ENCODE assay signal across 15 cellular contexts in genomic region chr12:47098099-47098498, GRCh38. TPM values are rescaled to one million over a fixed set of nuclear protein-coding genes. Genes with fewer than 3 reads are reported as not detected.
A peak's percentile ranks its signal among the peaks of the same experiment; 100 is the strongest.
DNase-seq lines count a peak whose midpoint lies in the region; ATAC-seq, FAIRE-seq and TF ChIP-seq lines count a peak whose summit lies in the region.
"Had no signal": no experiment of that assay in that cellular context is flagged by ENCODE, and none has a peak within 500 bp of the region (broad histone marks: within the 10 kb centered on the region; RNA-seq: fewer than 3 reads in every experiment).

No MANE protein-coding gene starts in this region.

- H3K9me1 ChIP-seq in keratinocyte (ENCODE audit: control insufficient read depth, extremely low read depth, insufficient read depth, low read length) = no peaks in the 10 kb centered on the region

- dilution Hi-C loops in keratinocyte (cut with MboI; ENCODE audit: extremely low pct_ligation_motif_present, low sequenced_read_pairs) = no loop called here

- no peak for DNase-seq in A549 (ENCODE audit: low read depth in 1 of 2, low spot score in 1 of 2)
- DNase-seq in SJSA1 (ENCODE audit: low read depth in 1 of 2, low spot score in 2 of 2) = no peak
- DNase-seq in keratinocyte (ENCODE audit: low read depth, low spot score) = no peak
- no peak for DNase-seq in HuH-7 (ENCODE audit: low spot score)
- DNase-seq in NCI-H187 (lab: John Stamatoyannopoulos, UW) = no peak
- no peak for DNase-seq in NK-92 (lab: John Stamatoyannopoulos, UW; ENCODE audit: unreplicated experiment)
- DNase-seq: ACHN; CD4-positive, CD25-positive, alpha-beta regulatory T cell; MM.1S; NCI-H1105; NCI-H2171 treated with DMSO at 0.1 percent for 48 hours; NCI-H446 treated with DMSO at 0.1 percent for 48 hours; NCI-H748 treated with DMSO at 0.1 percent for 48 hours had no signal

- TF ChIP-seq RAD21 in A549 (conservative IDR thresholded peaks at IDR 0.05 in 1 of 2, IDR thresholded peaks at IDR 0.05 in 1 of 2) = no peak

- POLR2A ChIA-PET in A549 (lab: Yijun Ruan, JAX) = interaction anchor here (0.7 to 4.6 kb wide), 4 partner anchors 15 to 121 kb away, joined by 3 to 59 read pairs (median 4); partner anchors contain the start of genes AMIGO2 and PCED1B

- H3K36me3 ChIP-seq in SJSA1 = no peaks in the 10 kb centered on the region
- peaks cover 0 to 3% of the 10 kb centered on the region in 2 experiments for H3K36me3 ChIP-seq in keratinocyte (ENCODE audit: control insufficient read depth in 2 of 2, extremely low read depth in 1 of 2, insufficient read depth in 2 of 2, low read length in 2 of 2)
- no peaks in the 10 kb centered on the region for H3K36me3 ChIP-seq in subcutaneous abdominal adipose tissue (ENCODE audit: control insufficient read depth in 5 of 5, insufficient read depth in 5 of 5, low read length in 5 of 5)

- H3K4me3 ChIP-seq in A549 = no peak overlapping the region
- no peak overlapping the region for H3K4me3 ChIP-seq in SJSA1
- no peak overlapping the region for H3K4me3 ChIP-seq in keratinocyte (ENCODE audit: control insufficient read depth in 2 of 3, extremely low read depth in 1 of 3, insufficient read depth in 2 of 3, low read depth in 1 of 3, low read length in 3 of 3)
- H3K4me3 ChIP-seq in subcutaneous abdominal adipose tissue (ENCODE audit: low read depth in 1 of 5, low read length in 5 of 5) = no peak overlapping the region

- H3K9me3 ChIP-seq in A549 = no peaks in the 10 kb centered on the region
- no peaks in the 10 kb centered on the region for H3K9me3 ChIP-seq in SJSA1 (replicated peaks)
- no peaks in the 10 kb centered on the region for H3K9me3 ChIP-seq in keratinocyte (ENCODE audit: control insufficient read depth, low read depth, low read length)
- H3K9me3 ChIP-seq in subcutaneous abdominal adipose tissue (ENCODE audit: control insufficient read depth in 5 of 5, low read length in 5 of 5) = no peaks in the 10 kb centered on the region

- H3K4me2 ChIP-seq in A549 = peak overlapping the region; percentile 70
- no peak overlapping the region for H3K4me2 ChIP-seq in keratinocyte (ENCODE audit: control insufficient read depth, extremely low read depth, insufficient read depth, low read depth, low read length)

- TF ChIP-seq POLR2A in A549 (IDR thresholded peaks at IDR 0.05; ENCODE audit: low read length) = no peak

- no peak for TF ChIP-seq EP300 in A549 (IDR thresholded peaks at IDR 0.05)

- CTCF ChIA-PET in A549 (lab: Yijun Ruan, JAX) = interaction anchor here (0.6 to 1.0 kb wide), 4 partner anchors 14 to 1005 kb away, joined by 3 to 4 read pairs (median 3); no protein-coding TSS in a partner anchor

- FAIRE-seq in A549 (lab: Jason Lieb, UNC) = no peak
- FAIRE-seq in keratinocyte (lab: Jason Lieb, UNC) = no peak

- H3K27ac ChIP-seq in A549 (peak overlapping the region; percentile 91), SJSA1 (peak overlapping the region; percentile 77), keratinocyte (ENCODE audit: control insufficient read depth, insufficient read depth, low read length) (peak overlapping the region; percentile 78), subcutaneous abdominal adipose tissue (ENCODE audit: low read depth, low read length) (peak overlapping the region; percentile 37)

- H3K27me3 ChIP-seq in SJSA1 (replicated peaks) (no peaks in the 10 kb centered on the region), keratinocyte (ENCODE audit: control insufficient read depth, extremely low read depth, insufficient read depth, low read length) (no peaks in the 10 kb centered on the region), subcutaneous abdominal adipose tissue (ENCODE audit: control insufficient read depth in 5 of 5, insufficient read depth in 4 of 5, low read length in 5 of 5) (no peaks in the 10 kb centered on the region)

- TF ChIP-seq CTCF in A549 (IDR thresholded peaks at IDR 0.05) (no peak), keratinocyte (optimal IDR thresholded peaks at IDR 0.05 in 1 of 3, IDR thresholded peaks at IDR 0.05 in 1 of 3, conservative IDR thresholded peaks at IDR 0.05 in 1 of 3; ENCODE audit: extremely low read depth in 1 of 3, insufficient read depth in 2 of 3, low read length in 3 of 3) (no peak)

- H3K79me2 ChIP-seq in keratinocyte (ENCODE audit: control insufficient read depth, insufficient read depth, low read length) = no peaks in the 10 kb centered on the region

- H3K4me1 ChIP-seq in A549 = peaks cover 80% of the 10 kb centered on the region
- H3K4me1 ChIP-seq in SJSA1 (replicated peaks) = peaks cover 44% of the 10 kb centered on the region
- H3K4me1 ChIP-seq in keratinocyte (ENCODE audit: control insufficient read depth, extremely low read depth, insufficient read depth, low read length) = peaks cover 41% of the 10 kb centered on the region
- peaks cover 0 to 21% (median 10%) of the 10 kb centered on the region in 5 donors for H3K4me1 ChIP-seq in subcutaneous abdominal adipose tissue (ENCODE audit: control insufficient read depth in 5 of 5, insufficient read depth in 5 of 5, low read length in 5 of 5)

- 92% methylated on average over 6 of the region's 6 CpGs for WGBS in A549 (ENCODE audit: missing lambda C conversion rate)

- H4K20me1 ChIP-seq in keratinocyte (ENCODE audit: control insufficient read depth, extremely low read depth, insufficient read depth, low read length) = no peaks in the 10 kb centered on the region

- no peak overlapping the region for H2AFZ ChIP-seq in keratinocyte (ENCODE audit: control insufficient read depth, low read length)

- ATAC-seq in A549 (no peak; a peak in 1 of 6 replicates), GM18520 (IDR thresholded peaks at IDR 0.05; ENCODE audit: unreplicated experiment) (no peak)

- no peak overlapping the region for H3K9ac ChIP-seq in keratinocyte (ENCODE audit: control insufficient read depth, extremely low read depth, insufficient read depth, low read length)
- H3K9ac ChIP-seq in subcutaneous abdominal adipose tissue (ENCODE audit: low read length in 5 of 5) = no peak overlapping the region

TF ChIP-seq in A549, 52 proteins besides CTCF, POLR2A, EP300 and RAD21:
- TF ChIP-seq HOXB13 (CRISPR knock-in tag; IDR thresholded peaks at IDR 0.05; ENCODE audit: low read depth) (0 out of 2 replicates have a peak, but pooled peaks have one; percentile 27), ATOH8 (CRISPR knock-in tag; IDR thresholded peaks at IDR 0.05; ENCODE audit: low read depth) (no peak), ZC3H11A (IDR thresholded peaks at IDR 0.05) (no peak)
TF ChIP-seq in A549: peak in this region for 1.

RNA-seq across cellular contexts. Expression of gene AMIGO2, which starts 18.3 kb away (rescaled TPM):
- polyA plus RNA-seq in A549 (2011; rRNA removed) (636 and 690 TPM in 2 replicates), A549 (2017; fragmentation: RNase III; extraction: RNeasy Plus Mini Kit Qiagen cat#74134 plus additional on column Dnase treatment) (196 to 288 TPM (median 273 TPM) in 3 replicates), keratinocyte (50.7 to 76.5 TPM (median 71.3 TPM) in 3 replicates)
- 131 and 181 TPM in 2 replicates for polyA plus RNA-seq in A549 (2012; cell fraction: cytosol; rRNA removed)
- 104 and 164 TPM in 2 replicates for polyA plus RNA-seq in A549 (2012; cell fraction: nucleus; rRNA removed)
- 293 and 311 TPM in 2 replicates for polyA minus RNA-seq in A549 (2011; rRNA and poly(A)+ RNA removed)
- 19.0 and 19.3 TPM in 2 replicates for total RNA-seq in SJSA1 (2014; rRNA removed; shearing (Covaris generic))
- polyA plus RNA-seq in keratinocyte (2011; ENCODE audit: low read depth) = 8.3 TPM
- 29.4 and 57.4 TPM in 2 replicates for polyA plus RNA-seq in keratinocyte (2011; cell fraction: cytosol; rRNA removed)
- 135 and 145 TPM in 2 replicates for polyA plus RNA-seq in keratinocyte (2011; cell fraction: nucleus; rRNA removed)
- 12.8 and 59.8 TPM in 2 replicates for polyA plus RNA-seq in keratinocyte (2012; ENCODE audit: low replicate concordance)
- 33.5 to 51.5 TPM (median 39.6 TPM) in 3 replicates for polyA minus RNA-seq in keratinocyte
- polyA minus RNA-seq in keratinocyte (2011; cell fraction: cytosol; rRNA and poly(A)+ RNA removed) = 30.3 TPM
- 45.1 and 74.9 TPM in 2 replicates for polyA minus RNA-seq in keratinocyte (2011; cell fraction: nucleus; rRNA and poly(A)+ RNA removed)

RNA-seq across cellular contexts. Expression of gene PCED1B, which starts 18.7 kb away (rescaled TPM):
- polyA plus RNA-seq in A549 (2011; rRNA removed) (74.6 and 92.2 TPM in 2 replicates), A549 (2017; fragmentation: RNase III; extraction: RNeasy Plus Mini Kit Qiagen cat#74134 plus additional on column Dnase treatment) (92.7 to 122 TPM (median 108 TPM) in 3 replicates), keratinocyte (3.1 to 3.7 TPM (median 3.2 TPM) in 3 replicates)
- 104 and 133 TPM in 2 replicates for polyA plus RNA-seq in A549 (2012; cell fraction: cytosol; rRNA removed)
- 247 TPM in 2 replicates for polyA plus RNA-seq in A549 (2012; cell fraction: nucleus; rRNA removed)
- 75.0 and 84.8 TPM in 2 replicates for polyA minus RNA-seq in A549 (2011; rRNA and poly(A)+ RNA removed)
- total RNA-seq in SJSA1 (2014; rRNA removed; shearing (Covaris generic)) = 0.39 and 13.1 TPM in 2 replicates
- 2.0 TPM for polyA plus RNA-seq in keratinocyte (2011; ENCODE audit: low read depth)
- 2.4 and 4.7 TPM in 2 replicates for polyA plus RNA-seq in keratinocyte (2011; cell fraction: cytosol; rRNA removed)
- 7.8 and 13.8 TPM in 2 replicates for polyA plus RNA-seq in keratinocyte (2011; cell fraction: nucleus; rRNA removed)
- polyA plus RNA-seq in keratinocyte (2012; ENCODE audit: low replicate concordance) = 5.1 and 8.0 TPM in 2 replicates
- polyA minus RNA-seq in keratinocyte = 2.9 to 5.0 TPM (median 4.4 TPM) in 3 replicates
- polyA minus RNA-seq in keratinocyte (2011; cell fraction: cytosol; rRNA and poly(A)+ RNA removed) = 2.1 TPM
- 3.2 and 4.5 TPM in 2 replicates for polyA minus RNA-seq in keratinocyte (2011; cell fraction: nucleus; rRNA and poly(A)+ RNA removed)

Comparison
In these comparisons a context has a peak if more than half of its experiments do, and no peak if none do; other contexts are left out.
1. H3K27ac ChIP-seq: peak in every context shown above with its lines; median percentile 91 in A549; 78 in keratinocyte; 77 in SJSA1; 37 in subcutaneous abdominal adipose tissue.
2. RNA of gene PCED1B, which starts 18.7 kb away (polyA plus RNA-seq): 74.6 to 247 TPM in A549; 2.0 to 13.8 TPM in keratinocyte; every median in the first group is over 4 times any median in the second.